ENCODE assay signal across 30 cellular contexts in the genomic region with DNA sequence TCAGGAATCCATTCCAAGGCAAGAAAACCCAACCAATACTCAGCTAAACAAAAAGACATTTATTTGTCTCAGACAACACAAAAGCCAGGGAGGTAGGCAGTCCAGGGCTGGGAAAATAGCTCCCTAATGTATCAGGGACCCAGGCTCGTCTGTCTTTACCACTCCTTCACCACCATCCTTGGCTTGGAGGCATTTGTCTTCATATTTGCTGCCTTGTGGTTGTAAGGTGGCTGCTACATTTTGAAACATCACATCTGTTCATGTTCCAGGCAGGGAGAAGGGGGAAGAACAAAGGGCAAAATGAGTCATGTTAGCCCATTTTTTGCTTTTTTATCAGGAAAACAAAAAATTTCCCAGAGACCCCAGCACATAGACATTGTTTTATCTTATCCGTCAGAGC. TPM values are rescaled to one million over a fixed set of nuclear protein-coding genes. Genes with fewer than 3 reads are reported as not detected.
DNase-seq lines count a peak whose midpoint lies in the region; ATAC-seq and TF ChIP-seq lines count a peak whose summit lies in the region.
"Had no signal": no experiment of that assay in that cellular context is flagged by ENCODE, and none has a peak within 500 bp of the region (broad histone marks: within the 10 kb centered on the region; RNA-seq: fewer than 3 reads in every experiment).

No MANE protein-coding gene starts in this region.

- H3K9me3 ChIP-seq in RWPE2 (ENCODE audit: severe bottlenecking): no peaks in the 10 kb centered on the region
- H3K9me3 ChIP-seq: heart left ventricle, suprapubic skin had no signal

- H3K27me3 Mint-ChIP-seq in GM23338 (ENCODE audit: insufficient read depth, low read depth, poor library complexity): no peaks in the 10 kb centered on the region
- H3K27me3 Mint-ChIP-seq in stimulated activated memory B cell treated with anti-CD40 and anti-IgM and Interleukin-4, amounts not matched to agents 10 μg/mL and 1 μg/mL and 100 μg/mL, for 72 hours: no peaks in the 10 kb centered on the region
- H3K27me3 Mint-ChIP-seq: activated B cell treated with CpG ODN at 0.5 μM for 24 hours, B cell had no signal

- H3K4me3 ChIP-seq in GM23338: no peak overlapping the region
- no peak overlapping the region for H3K4me3 ChIP-seq in RWPE2 (ENCODE audit: severe bottlenecking)
- H3K4me3 ChIP-seq: coronary artery, heart left ventricle, suprapubic skin had no signal

- no peaks in the 10 kb centered on the region for H3K9me2 ChIP-seq in GM23338 (ENCODE audit: insufficient read depth)

- in situ Hi-C loops in GM13976 (cut with MboI; ENCODE audit: low sequenced_read_pairs, unreplicated experiment): no loop called here

- no peaks in the 10 kb centered on the region for H3K27me3 ChIP-seq in GM23338 (ENCODE audit: insufficient read depth)
- H3K27me3 ChIP-seq in RWPE2 (ENCODE audit: insufficient read depth, poor library complexity, severe bottlenecking): no peaks in the 10 kb centered on the region
- H3K27me3 ChIP-seq: brain microvascular endothelial cell, heart left ventricle, suprapubic skin had no signal

- peaks cover 17% of the 10 kb centered on the region for H3K4me1 ChIP-seq in GM23338 (ENCODE audit: insufficient read depth)
- peaks cover 31% of the 10 kb centered on the region for H3K4me1 ChIP-seq in RWPE2 (ENCODE audit: insufficient read depth, poor library complexity, severe bottlenecking)

- H3K79me2 ChIP-seq in GM23338 (replicated peaks; ENCODE audit: insufficient read depth): no peaks in the 10 kb centered on the region

- peaks cover 23% of the 10 kb centered on the region for H3K4me1 Mint-ChIP-seq in GM23338
- H3K4me1 Mint-ChIP-seq in stimulated activated memory B cell treated with anti-CD40 and anti-IgM and Interleukin-4, amounts not matched to agents 10 μg/mL and 1 μg/mL and 100 μg/mL, for 72 hours: peaks cover 44% of the 10 kb centered on the region

- DNase-seq in GM23338 (ENCODE audit: low spot score): no peak
- DNase-seq in RWPE2 (ENCODE audit: low spot score): no peak
- peak; percentile 32 for DNase-seq in fibroblast of peridontal ligament (ENCODE audit: extremely low read depth)
- DNase-seq in GM13976 (ENCODE audit: low spot score): no peak
- DNase-seq: activated B cell treated with CpG ODN at 0.5 μM for 24 hours; activated CD4-positive, alpha-beta T cell treated with anti-CD3 and anti-CD28 coated beads, Interleukin-2, amount 50 U/mL, for 4 hours; activated CD8-positive, alpha-beta memory T cell treated with anti-CD3 and anti-CD28 coated beads, Interleukin-2, amount 50 U/mL, for 4 hours; brain microvascular endothelial cell; DND-41; H7; heart left ventricle; left colon; midbrain; NCI-H2081 treated with DMSO at 0.1 percent for 48 hours; NCI-H446 treated with DMSO at 0.1 percent for 48 hours; NK-92 treated with Interleukin-12 subunit alpha and Interleukin-12 subunit beta, amount 100 ng/mL, for 24 hours; RPMI8226; T-helper 9 cell had no signal

- H3K9me3 Mint-ChIP-seq in GM23338: no peaks in the 10 kb centered on the region
- H3K9me3 Mint-ChIP-seq in stimulated activated memory B cell treated with anti-CD40 and anti-IgM and Interleukin-4, amounts not matched to agents 10 μg/mL and 1 μg/mL and 100 μg/mL, for 72 hours: peaks cover 3% of the 10 kb centered on the region
- H3K9me3 Mint-ChIP-seq: activated B cell treated with CpG ODN at 0.5 μM for 24 hours; activated T-helper 17 cell treated with anti-CD3 and anti-CD28 coated beads, Interleukin-2, amount 50 U/mL, for 72 hours had no signal

- no peaks in the 10 kb centered on the region for H4K20me1 ChIP-seq in GM23338 (replicated peaks; ENCODE audit: insufficient read depth)

- H3F3A ChIP-seq in GM23338 (replicated peaks; ENCODE audit: low read depth): no peaks in the 10 kb centered on the region

- H3K4me2 ChIP-seq in GM23338: no peak overlapping the region

- ATAC-seq in GM23338: no peak
- no peak for ATAC-seq in RWPE2 (ENCODE audit: low read depth)
- ATAC-seq in stimulated activated memory B cell treated with anti-CD40 and anti-IgM and Interleukin-4, amounts not matched to agents 10 μg/mL and 1 μg/mL and 100 μg/mL, for 72 hours: no peak
- ATAC-seq in HG03521 (IDR thresholded peaks at IDR 0.05; ENCODE audit: unreplicated experiment): no peak
- no peak for ATAC-seq in GM19463 (IDR thresholded peaks at IDR 0.05; ENCODE audit: unreplicated experiment)
- ATAC-seq: heart left ventricle, HepG2, left colon, sciatic nerve had no signal

- no peak overlapping the region for H3K4me3 Mint-ChIP-seq in GM23338
- H3K4me3 Mint-ChIP-seq in stimulated activated memory B cell treated with anti-CD40 and anti-IgM and Interleukin-4, amounts not matched to agents 10 μg/mL and 1 μg/mL and 100 μg/mL, for 72 hours: no peak overlapping the region
- H3K4me3 Mint-ChIP-seq: activated B cell treated with CpG ODN at 0.5 μM for 24 hours; activated T-helper 17 cell treated with anti-CD3 and anti-CD28 coated beads, Interleukin-2, amount 50 U/mL, for 72 hours; B cell had no signal

- TF ChIP-seq CTCF in GM23338 (conservative IDR thresholded peaks at IDR 0.05; ENCODE audit: low read depth in 2 of 2) (no peak), RWPE2 (IDR thresholded peaks at IDR 0.05; ENCODE audit: poor library complexity, severe bottlenecking) (no peak), GM13976 (IDR thresholded peaks at IDR 0.05; ENCODE audit: borderline replicate concordance, control extremely low read depth, extremely low read depth, insufficient read depth, missing control alignments) (no peak)

- H3K27ac ChIP-seq in GM23338 (ENCODE audit: low read depth) (no peak overlapping the region), RWPE2 (ENCODE audit: poor library complexity, severe bottlenecking) (peak overlapping the region; percentile 80)
- H3K27ac ChIP-seq: brain microvascular endothelial cell, coronary artery, heart left ventricle, HL-60, suprapubic skin had no signal

- H3K27ac Mint-ChIP-seq in GM23338: no peak overlapping the region
- peak overlapping the region; percentile 67 for H3K27ac Mint-ChIP-seq in stimulated activated memory B cell treated with anti-CD40 and anti-IgM and Interleukin-4, amounts not matched to agents 10 μg/mL and 1 μg/mL and 100 μg/mL, for 72 hours
- H3K27ac Mint-ChIP-seq: activated B cell treated with CpG ODN at 0.5 μM for 24 hours; activated T-helper 17 cell treated with anti-CD3 and anti-CD28 coated beads, Interleukin-2, amount 50 U/mL, for 72 hours; B cell had no signal

- no peaks in the 10 kb centered on the region for H3K36me3 ChIP-seq in GM23338 (ENCODE audit: insufficient read depth)
- no peaks in the 10 kb centered on the region for H3K36me3 ChIP-seq in RWPE2 (ENCODE audit: low read depth)
- H3K36me3 ChIP-seq: brain microvascular endothelial cell, heart left ventricle, suprapubic skin had no signal

- peak overlapping the region; percentile 88; the same call in 1 of the 2 replicates for H2AFZ ChIP-seq in GM23338

- H3K36me3 Mint-ChIP-seq in GM23338 (ENCODE audit: low read depth): no peaks in the 10 kb centered on the region
- H3K36me3 Mint-ChIP-seq in stimulated activated memory B cell treated with anti-CD40 and anti-IgM and Interleukin-4, amounts not matched to agents 10 μg/mL and 1 μg/mL and 100 μg/mL, for 72 hours: no peaks in the 10 kb centered on the region
- H3K36me3 Mint-ChIP-seq: activated naive CD4-positive, alpha-beta T cell treated with anti-CD3 and anti-CD28 coated beads, Interleukin-2, amount 50 U/mL, for 72 hours had no signal

TF ChIP-seq in GM23338, 12 proteins besides CTCF, POLR2A, EP300 and RAD21 (continues in another document):
- no peak for TF ChIP-seq POLR2AphosphoS5 (IDR thresholded peaks at IDR 0.05; ENCODE audit: low read depth)
- TF ChIP-seq NANOG (IDR thresholded peaks at IDR 0.05; ENCODE audit: borderline replicate concordance): no peak
- TF ChIP-seq, protein P1, sequence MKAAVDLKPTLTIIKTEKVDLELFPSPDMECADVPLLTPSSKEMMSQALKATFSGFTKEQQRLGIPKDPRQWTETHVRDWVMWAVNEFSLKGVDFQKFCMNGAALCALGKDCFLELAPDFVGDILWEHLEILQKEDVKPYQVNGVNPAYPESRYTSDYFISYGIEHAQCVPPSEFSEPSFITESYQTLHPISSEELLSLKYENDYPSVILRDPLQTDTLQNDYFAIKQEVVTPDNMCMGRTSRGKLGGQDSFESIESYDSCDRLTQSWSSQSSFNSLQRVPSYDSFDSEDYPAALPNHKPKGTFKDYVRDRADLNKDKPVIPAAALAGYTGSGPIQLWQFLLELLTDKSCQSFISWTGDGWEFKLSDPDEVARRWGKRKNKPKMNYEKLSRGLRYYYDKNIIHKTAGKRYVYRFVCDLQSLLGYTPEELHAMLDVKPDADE (IDR thresholded peaks at IDR 0.05): no peak
- no peak for TF ChIP-seq JUNB (IDR thresholded peaks at IDR 0.05; ENCODE audit: unreplicated experiment)
- TF ChIP-seq EZH2phosphoT487 (IDR thresholded peaks at IDR 0.05; ENCODE audit: unreplicated experiment): no peak
- TF ChIP-seq CREB1 (CRISPR knock-in tag; IDR thresholded peaks at IDR 0.05; ENCODE audit: low read depth): no peak
- TF ChIP-seq EZH2 (IDR thresholded peaks at IDR 0.05; ENCODE audit: low read depth, unreplicated experiment): no peak

RNA-seq across cellular contexts. Expression of a gene that starts 44.8 kb away (rescaled TPM):
- 5.1 and 6.1 TPM in 2 replicates for total RNA-seq in GM23338 (2014; rRNA removed; shearing (Covaris generic))
- 4.6 and 6.6 TPM in 2 replicates for polyA plus RNA-seq in GM23338 (2016; fragmentation: Nextera tagmentation; extraction: Ambion mirVana)
- polyA plus RNA-seq: neural cell had no signal

RNA-seq across cellular contexts. Expression of a gene that starts 45.1 kb away (rescaled TPM):
- total RNA-seq in GM23338 (2014; rRNA removed; shearing (Covaris generic)): 3.5 and 3.8 TPM in 2 replicates
- 1.8 and 2.1 TPM in 2 replicates for polyA plus RNA-seq in GM23338 (2016; fragmentation: Nextera tagmentation; extraction: Ambion mirVana)
- total RNA-seq: HepG2 had no signal
- polyA plus RNA-seq: HepG2 had no signal
